ENCODE assay signal across 10 cellular contexts in the genomic region with DNA sequence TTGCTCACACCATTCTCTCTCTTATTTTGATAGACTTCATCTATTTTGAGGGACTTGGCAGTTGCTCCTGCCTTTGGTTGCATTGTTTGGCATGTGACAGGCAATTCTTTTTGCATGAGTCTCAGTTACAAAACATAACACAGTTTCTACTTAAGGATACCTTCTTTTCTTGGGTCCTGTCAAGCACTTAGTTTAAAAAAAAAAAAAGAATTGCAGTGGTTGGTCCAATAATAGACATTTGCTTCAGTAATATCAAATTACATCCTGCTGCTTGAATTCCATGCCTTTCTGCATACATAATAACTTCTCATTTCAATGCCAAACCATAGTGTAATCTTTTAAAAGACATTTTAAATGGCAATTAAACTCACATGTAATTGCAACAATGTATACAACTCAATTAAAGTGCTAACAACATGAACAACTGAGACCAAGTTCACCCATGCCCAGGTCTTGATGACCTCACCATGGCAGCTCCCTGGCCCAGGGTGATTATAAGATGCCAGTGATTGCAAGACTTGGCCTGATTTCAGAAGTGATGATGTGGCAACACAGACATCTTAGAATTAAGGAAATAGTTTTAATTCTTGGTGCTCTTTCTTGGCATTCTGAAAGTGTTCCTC. TPM values are rescaled to one million over a fixed set of nuclear protein-coding genes. Genes with fewer than 3 reads are reported as not detected.
DNase-seq lines count a peak whose midpoint lies in the region; FAIRE-seq and TF ChIP-seq lines count a peak whose summit lies in the region.
"Had no signal": no experiment of that assay in that cellular context is flagged by ENCODE, and none has a peak within 500 bp of the region (broad histone marks: within the 10 kb centered on the region; RNA-seq: fewer than 3 reads in every experiment).

No MANE protein-coding gene starts in this region.

- peak overlapping the region in 1 of 8 donors; percentile 37 for H3K27ac ChIP-seq in spleen

- peaks cover 0 to 5% (median 0%) of the 10 kb centered on the region in 6 donors for H3K36me3 ChIP-seq in spleen

- no peaks in the 10 kb centered on the region for H3K9me3 ChIP-seq in spleen

- DNase-seq in AG10803 (ENCODE audit: low read depth), result peak; percentile 97
- peak; percentile 89 for DNase-seq in LHCN-M2 (ENCODE audit: low read depth)
- peak; percentile 90 to 92 for DNase-seq in cardiac fibroblast (ENCODE audit: low read depth in 2 of 2)
- DNase-seq in mucosa of gallbladder (ENCODE audit: low spot score), result peak; percentile 22
- no peak for DNase-seq in NCI-H187 treated with DMSO at 0.1 percent for 48 hours (lab: John Stamatoyannopoulos, UW)
- no peak for DNase-seq in ecto neural progenitor cell (ENCODE audit: low spot score)
- DNase-seq in spleen, result no peak
- DNase-seq in frontal cortex (ENCODE audit: low spot score in 2 of 2), result no peak

- no peaks in the 10 kb centered on the region for H3K27me3 ChIP-seq in spleen (replicated peaks in 1 of 7)

- H3K4me3 ChIP-seq in AG10803 (ENCODE audit: low read length) (no peak overlapping the region), cardiac fibroblast (replicated peaks in 1 of 2; ENCODE audit: low read depth in 2 of 2, low read length in 2 of 2) (no peak overlapping the region), spleen (no peak overlapping the region)

- no peak for TF ChIP-seq POLR2A in spleen (IDR thresholded peaks at IDR 0.05)

- intact Hi-C loops in spleen (cut with DNase I; ENCODE audit: low total_unique reads), result no loop called here

- FAIRE-seq in frontal cortex (lab: Jason Lieb, UNC), result no peak

- H3K4me1 ChIP-seq in spleen, result peaks cover 0 to 42% (median 12%) of the 10 kb centered on the region in 6 donors

- TF ChIP-seq CTCF in AG10803 (conservative IDR thresholded peaks at IDR 0.05; ENCODE audit: low read length) (no peak), cardiac fibroblast (IDR thresholded peaks at IDR 0.05; ENCODE audit: low read depth, low read length) (no peak), spleen (IDR thresholded peaks at IDR 0.05 in 8 of 11, conservative IDR thresholded peaks at IDR 0.05 in 3 of 11) (no peak)

RNA-seq across cellular contexts. Expression of gene PLET1, which starts 32.2 kb away (rescaled TPM):
- not detected in 2 replicates for total RNA-seq in LHCN-M2 (2014; rRNA removed)
- polyA plus RNA-seq in LHCN-M2 (2012), result not detected
- total RNA-seq in mucosa of gallbladder, result not detected
- total RNA-seq in spleen, result not detected
- polyA plus RNA-seq in spleen, result not detected
- not detected for total RNA-seq in frontal cortex
- total RNA-seq: dermis microvascular lymphatic vessel endothelial cell had no signal
- polyA plus RNA-seq: neural cell had no signal

Comparison
In these comparisons a context has a peak if more than half of its experiments do, and no peak if none do; other contexts are left out.
1. DNase-seq: peak in AG10803 (single experiment), LHCN-M2 (single experiment), cardiac fibroblast (2 of 2) and mucosa of gallbladder (single experiment); none in NCI-H187 treated with DMSO at 0.1 percent for 48 hours (single experiment), ecto neural progenitor cell (single experiment), spleen (single experiment) and frontal cortex (0 of 2).